In the genomic region with DNA sequence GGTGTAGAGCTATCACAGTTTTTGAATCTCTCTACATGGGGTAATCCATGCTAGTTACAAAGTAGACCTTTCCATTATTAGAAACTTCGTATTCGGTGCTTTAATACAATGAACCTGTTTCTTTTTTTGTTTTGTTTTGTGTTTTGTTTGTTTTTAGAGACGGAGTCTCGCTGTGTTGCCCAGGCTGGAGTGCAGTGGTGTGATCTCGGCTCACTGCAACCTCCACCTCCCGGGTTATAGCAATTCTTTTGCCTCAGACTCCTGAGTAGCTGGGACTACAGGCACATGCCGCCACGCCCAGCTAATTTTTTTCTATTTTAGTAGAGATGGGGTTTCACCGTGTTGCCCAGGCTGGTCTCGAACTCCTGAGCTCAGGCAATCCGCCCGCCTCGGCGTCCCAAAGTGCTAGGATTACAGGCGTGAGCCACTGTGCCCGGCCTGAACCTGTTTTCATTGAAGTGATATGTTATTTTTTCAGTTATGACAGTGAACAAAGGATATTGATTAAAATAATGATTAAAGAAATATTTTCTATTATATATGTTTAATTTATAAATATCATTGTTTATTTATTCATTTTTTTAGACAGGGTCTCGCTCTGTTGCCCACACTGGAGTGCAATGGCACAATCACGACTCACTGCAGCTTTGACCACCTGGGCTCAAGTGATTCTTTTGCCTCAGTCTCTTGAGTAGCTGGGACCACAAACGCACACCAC, we compare ENCODE assay signal across 1 cellular context.
TF ChIP-seq lines count a peak whose summit lies in the region.

No MANE protein-coding gene starts in this region.

TF ChIP-seq in WTC11, 78 proteins besides CTCF, POLR2A, EP300 and RAD21:
- peak; percentile 95 for TF ChIP-seq HMGA2 (CRISPR knock-in tag; IDR thresholded peaks at IDR 0.05)
TF ChIP-seq in WTC11: peak in this region for 1; not testable (repeated sequence) for 77.
